1 cellular context compared by ENCODE assay signal in the genomic region with DNA sequence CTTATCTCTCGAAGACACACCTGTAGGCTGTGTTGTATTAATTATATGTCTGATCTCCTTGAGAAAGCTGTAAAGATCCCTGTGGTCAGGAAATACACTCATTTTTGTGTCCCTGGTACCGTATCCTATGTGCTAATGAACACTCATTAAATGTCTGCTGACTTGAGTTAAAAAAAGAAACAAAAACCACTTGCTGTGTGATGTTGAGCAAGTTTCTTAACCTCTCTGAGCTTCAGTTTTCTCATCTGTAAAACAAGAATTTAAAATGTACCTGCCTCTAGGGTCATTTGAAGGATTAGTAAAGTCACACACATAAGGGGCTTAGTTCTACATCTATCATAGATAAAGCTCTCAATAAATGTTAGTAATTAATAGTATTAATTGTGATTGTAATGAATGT.
TF ChIP-seq lines count a peak whose summit lies in the region.

No MANE protein-coding gene starts in this region.

TF ChIP-seq in K562, 482 proteins besides CTCF, POLR2A, EP300 and RAD21 (continued from another document):
- TF ChIP-seq, protein P1, sequence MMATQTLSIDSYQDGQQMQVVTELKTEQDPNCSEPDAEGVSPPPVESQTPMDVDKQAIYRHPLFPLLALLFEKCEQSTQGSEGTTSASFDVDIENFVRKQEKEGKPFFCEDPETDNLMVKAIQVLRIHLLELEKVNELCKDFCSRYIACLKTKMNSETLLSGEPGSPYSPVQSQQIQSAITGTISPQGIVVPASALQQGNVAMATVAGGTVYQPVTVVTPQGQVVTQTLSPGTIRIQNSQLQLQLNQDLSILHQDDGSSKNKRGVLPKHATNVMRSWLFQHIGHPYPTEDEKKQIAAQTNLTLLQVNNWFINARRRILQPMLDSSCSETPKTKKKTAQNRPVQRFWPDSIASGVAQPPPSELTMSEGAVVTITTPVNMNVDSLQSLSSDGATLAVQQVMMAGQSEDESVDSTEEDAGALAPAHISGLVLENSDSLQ (IDR thresholded peaks at IDR 0.05), result no peak
- TF ChIP-seq NCOA4 (IDR thresholded peaks at IDR 0.05; ENCODE audit: partially characterized antibody) (no peak), IFI16 (CRISPR knock-in tag; IDR thresholded peaks at IDR 0.05) (no peak), ZNF584 (CRISPR knock-in tag; IDR thresholded peaks at IDR 0.05; ENCODE audit: low read depth) (no peak), ZFP36 (IDR thresholded peaks at IDR 0.05; ENCODE audit: low read depth, low read length, partially characterized antibody) (peak; percentile 59), ZNF232 (CRISPR knock-in tag; IDR thresholded peaks at IDR 0.05) (no peak), ETV1 (tag; conservative IDR thresholded peaks at IDR 0.05; ENCODE audit: low read depth) (no peak), MEF2A (IDR thresholded peaks at IDR 0.05; ENCODE audit: control insufficient read depth, low read depth, low read length) (no peak)
- TF ChIP-seq, protein P2, sequence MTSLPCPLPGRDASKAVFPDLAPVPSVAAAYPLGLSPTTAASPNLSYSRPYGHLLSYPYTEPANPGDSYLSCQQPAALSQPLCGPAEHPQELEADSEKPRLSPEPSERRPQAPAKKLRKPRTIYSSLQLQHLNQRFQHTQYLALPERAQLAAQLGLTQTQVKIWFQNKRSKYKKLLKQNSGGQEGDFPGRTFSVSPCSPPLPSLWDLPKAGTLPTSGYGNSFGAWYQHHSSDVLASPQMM (CRISPR knock-in tag; IDR thresholded peaks at IDR 0.05), result no peak
- TF ChIP-seq, protein P3, sequence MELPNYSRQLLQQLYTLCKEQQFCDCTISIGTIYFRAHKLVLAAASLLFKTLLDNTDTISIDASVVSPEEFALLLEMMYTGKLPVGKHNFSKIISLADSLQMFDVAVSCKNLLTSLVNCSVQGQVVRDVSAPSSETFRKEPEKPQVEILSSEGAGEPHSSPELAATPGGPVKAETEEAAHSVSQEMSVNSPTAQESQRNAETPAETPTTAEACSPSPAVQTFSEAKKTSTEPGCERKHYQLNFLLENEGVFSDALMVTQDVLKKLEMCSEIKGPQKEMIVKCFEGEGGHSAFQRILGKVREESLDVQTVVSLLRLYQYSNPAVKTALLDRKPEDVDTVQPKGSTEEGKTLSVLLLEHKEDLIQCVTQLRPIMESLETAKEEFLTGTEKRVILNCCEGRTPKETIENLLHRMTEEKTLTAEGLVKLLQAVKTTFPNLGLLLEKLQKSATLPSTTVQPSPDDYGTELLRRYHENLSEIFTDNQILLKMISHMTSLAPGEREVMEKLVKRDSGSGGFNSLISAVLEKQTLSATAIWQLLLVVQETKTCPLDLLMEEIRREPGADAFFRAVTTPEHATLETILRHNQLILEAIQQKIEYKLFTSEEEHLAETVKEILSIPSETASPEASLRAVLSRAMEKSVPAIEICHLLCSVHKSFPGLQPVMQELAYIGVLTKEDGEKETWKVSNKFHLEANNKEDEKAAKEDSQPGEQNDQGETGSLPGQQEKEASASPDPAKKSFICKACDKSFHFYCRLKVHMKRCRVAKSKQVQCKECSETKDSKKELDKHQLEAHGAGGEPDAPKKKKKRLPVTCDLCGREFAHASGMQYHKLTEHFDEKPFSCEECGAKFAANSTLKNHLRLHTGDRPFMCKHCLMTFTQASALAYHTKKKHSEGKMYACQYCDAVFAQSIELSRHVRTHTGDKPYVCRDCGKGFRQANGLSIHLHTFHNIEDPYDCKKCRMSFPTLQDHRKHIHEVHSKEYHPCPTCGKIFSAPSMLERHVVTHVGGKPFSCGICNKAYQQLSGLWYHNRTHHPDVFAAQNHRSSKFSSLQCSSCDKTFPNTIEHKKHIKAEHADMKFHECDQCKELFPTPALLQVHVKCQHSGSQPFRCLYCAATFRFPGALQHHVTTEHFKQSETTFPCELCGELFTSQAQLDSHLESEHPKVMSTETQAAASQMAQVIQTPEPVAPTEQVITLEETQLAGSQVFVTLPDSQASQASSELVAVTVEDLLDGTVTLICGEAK (IDR thresholded peaks at IDR 0.05), result no peak
- TF ChIP-seq, protein P3 (CRISPR knock-in tag; IDR thresholded peaks at IDR 0.05), result no peak
- TF ChIP-seq, protein P4, sequence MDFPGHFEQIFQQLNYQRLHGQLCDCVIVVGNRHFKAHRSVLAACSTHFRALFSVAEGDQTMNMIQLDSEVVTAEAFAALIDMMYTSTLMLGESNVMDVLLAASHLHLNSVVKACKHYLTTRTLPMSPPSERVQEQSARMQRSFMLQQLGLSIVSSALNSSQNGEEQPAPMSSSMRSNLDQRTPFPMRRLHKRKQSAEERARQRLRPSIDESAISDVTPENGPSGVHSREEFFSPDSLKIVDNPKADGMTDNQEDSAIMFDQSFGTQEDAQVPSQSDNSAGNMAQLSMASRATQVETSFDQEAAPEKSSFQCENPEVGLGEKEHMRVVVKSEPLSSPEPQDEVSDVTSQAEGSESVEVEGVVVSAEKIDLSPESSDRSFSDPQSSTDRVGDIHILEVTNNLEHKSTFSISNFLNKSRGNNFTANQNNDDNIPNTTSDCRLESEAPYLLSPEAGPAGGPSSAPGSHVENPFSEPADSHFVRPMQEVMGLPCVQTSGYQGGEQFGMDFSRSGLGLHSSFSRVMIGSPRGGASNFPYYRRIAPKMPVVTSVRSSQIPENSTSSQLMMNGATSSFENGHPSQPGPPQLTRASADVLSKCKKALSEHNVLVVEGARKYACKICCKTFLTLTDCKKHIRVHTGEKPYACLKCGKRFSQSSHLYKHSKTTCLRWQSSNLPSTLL (IDR thresholded peaks at IDR 0.05), result no peak
